ENCODE assay signal across 8 cellular contexts in genomic region chr17:7241783-7242716, GRCh38. TPM values are rescaled to one million over a fixed set of nuclear protein-coding genes. Genes with fewer than 3 reads are reported as not detected.
DNase-seq lines count a peak whose midpoint lies in the region; ATAC-seq and TF ChIP-seq lines count a peak whose summit lies in the region.

Gene GABARAP, minus strand, starts transcription at chr17:7242449. Its CDS starts 119 bp downstream, at chr17:7242330.

- H3K36me3 Mint-ChIP-seq in CD4-positive, alpha-beta T cell (ENCODE audit: low read depth), result peaks cover 74% of the 10 kb centered on the region

- H3K4me2 ChIP-seq in neural cell (ENCODE audit: low read length), result peak within 1 kb of the TSS; percentile 99

- H3K4me3 Mint-ChIP-seq in CD4-positive, alpha-beta T cell, result peak within 1 kb of the TSS; percentile 94
- peak within 1 kb of the TSS; percentile 98 to 100 for H3K4me3 Mint-ChIP-seq in stimulated activated naive CD8-positive, alpha-beta T cell treated with anti-CD3 and anti-CD28 coated beads, Interleukin-15, amount 100 ng/mL, for 72 hours

- TF ChIP-seq CTCF in CD4-positive, alpha-beta T cell (IDR thresholded peaks at IDR 0.05), result no peak
- no peak for TF ChIP-seq CTCF in fibroblast of villous mesenchyme (IDR thresholded peaks at IDR 0.05; ENCODE audit: insufficient read depth, low read depth, low read length)
- TF ChIP-seq CTCF in neural cell (IDR thresholded peaks at IDR 0.05; ENCODE audit: poor library complexity, severe bottlenecking), result peak; percentile 12

- H3K27me3 ChIP-seq in CD4-positive, alpha-beta T cell (ENCODE audit: control insufficient read depth, insufficient read depth, low read length), result no peaks in the 10 kb centered on the region
- no peaks in the 10 kb centered on the region for H3K27me3 ChIP-seq in neural cell (ENCODE audit: insufficient read depth, low read depth, low read length)

- peak; percentile 39 for ATAC-seq in CD4-positive, alpha-beta T cell (ENCODE audit: poor library complexity)
- peak; percentile 23 for ATAC-seq in GM21447 (IDR thresholded peaks at IDR 0.05; ENCODE audit: unreplicated experiment)
- peak; percentile 39 for ATAC-seq in stimulated activated naive CD8-positive, alpha-beta T cell treated with anti-CD3 and anti-CD28 coated beads, Interleukin-15, amount 100 ng/mL, for 72 hours

- H3K9me3 Mint-ChIP-seq in CD4-positive, alpha-beta T cell, result no peaks in the 10 kb centered on the region
- no peaks in the 10 kb centered on the region for H3K9me3 Mint-ChIP-seq in stimulated activated naive CD8-positive, alpha-beta T cell treated with anti-CD3 and anti-CD28 coated beads, Interleukin-15, amount 100 ng/mL, for 72 hours

- TF ChIP-seq RAD21 in neural cell (conservative IDR thresholded peaks at IDR 0.05), result peak; percentile 24

- peak within 1 kb of the TSS; percentile 99 for H3K9ac ChIP-seq in neural cell (ENCODE audit: low read length)

- no peaks in the 10 kb centered on the region for H3K9me3 ChIP-seq in CD4-positive, alpha-beta T cell (ENCODE audit: control insufficient read depth, low read length)
- no peaks in the 10 kb centered on the region for H3K9me3 ChIP-seq in neural cell (ENCODE audit: low read length)

- no peaks in the 10 kb centered on the region for H3K9me2 ChIP-seq in neural cell (ENCODE audit: insufficient read depth, low read length)

- H3K36me3 ChIP-seq in neural cell (ENCODE audit: insufficient read depth, low read length), result no peaks in the 10 kb centered on the region

- H3K4me1 Mint-ChIP-seq in CD4-positive, alpha-beta T cell (ENCODE audit: low read depth), result peaks cover 44% of the 10 kb centered on the region
- H3K4me1 Mint-ChIP-seq in stimulated activated naive CD8-positive, alpha-beta T cell treated with anti-CD3 and anti-CD28 coated beads, Interleukin-15, amount 100 ng/mL, for 72 hours, result peaks cover 56% of the 10 kb centered on the region

- peaks cover 44% of the 10 kb centered on the region for H3K79me2 ChIP-seq in neural cell (replicated peaks; ENCODE audit: insufficient read depth, low read length)

- peaks cover 3% of the 10 kb centered on the region for H3F3A ChIP-seq in neural cell (ENCODE audit: insufficient read depth, low read length, poor library complexity, severe bottlenecking)

- peaks cover 4% of the 10 kb centered on the region for H3K27me3 Mint-ChIP-seq in CD4-positive, alpha-beta T cell
- H3K27me3 Mint-ChIP-seq in stimulated activated naive CD8-positive, alpha-beta T cell treated with anti-CD3 and anti-CD28 coated beads, Interleukin-15, amount 100 ng/mL, for 72 hours, result no peaks in the 10 kb centered on the region

- CTCF ChIA-PET in CD4-positive, alpha-beta T cell (lab: Charles Lee), result interaction anchor here (0.7 to 3.8 kb wide), 8 partner anchors 10 to 196 kb away, joined by 3 to 20 read pairs (median 4); partner anchors contain the start of genes ACADVL, CTDNEP1, DLG4 and ELP5

- peak within 1 kb of the TSS; percentile 85 for H3K27ac ChIP-seq in CD4-positive, alpha-beta T cell (ENCODE audit: low read depth, low read length)
- H3K27ac ChIP-seq in neural cell (ENCODE audit: low read length), result peak within 1 kb of the TSS; percentile 99

- TF ChIP-seq EP300 in neural cell (conservative IDR thresholded peaks at IDR 0.05; ENCODE audit: poor library complexity, severe bottlenecking), result peak; percentile 51

- DNase-seq in CD4-positive, alpha-beta T cell, result peak; percentile 83 to 96 (median 92)
- peak; percentile 88 for DNase-seq in LHCN-M2 (ENCODE audit: low read depth)
- DNase-seq in SHP77 treated with DMSO at 0.1 percent for 48 hours (lab: John Stamatoyannopoulos, UW), result peak; percentile 91
- DNase-seq in activated gamma-delta T cell (lab: John Stamatoyannopoulos, UW), result peak; percentile 74
- peak; percentile 95 for DNase-seq in fibroblast of villous mesenchyme (ENCODE audit: low read depth)
- peak; percentile 91 to 92 for DNase-seq in stimulated activated naive CD8-positive, alpha-beta T cell treated with anti-CD3 and anti-CD28 coated beads, Interleukin-15, amount 100 ng/mL, for 72 hours

- intact Hi-C loops in CD4-positive, alpha-beta T cell (cut with DNase I, micrococcal nuclease), result loop anchor here (1.0 kb wide), 3 partner anchors 9 to 28 kb away; partner anchors contain the start of genes CTDNEP1 (in 1 of the 2) and ELP5 (in 1 of the 2)

- H3K4me3 ChIP-seq in fibroblast of villous mesenchyme (ENCODE audit: low read depth, low read length), result peak within 1 kb of the TSS; percentile 98
- peak within 1 kb of the TSS; percentile 75 for H3K4me3 ChIP-seq in neural cell (ENCODE audit: low read length)

- H2AFZ ChIP-seq in neural cell (ENCODE audit: low read depth, low read length), result peak within 1 kb of the TSS; percentile 35

- H3K27ac Mint-ChIP-seq in CD4-positive, alpha-beta T cell, result peak within 1 kb of the TSS; percentile 93
- H3K27ac Mint-ChIP-seq in stimulated activated naive CD8-positive, alpha-beta T cell treated with anti-CD3 and anti-CD28 coated beads, Interleukin-15, amount 100 ng/mL, for 72 hours, result peak within 1 kb of the TSS; percentile 97 to 99

- H4K20me1 ChIP-seq in neural cell (ENCODE audit: insufficient read depth), result no peaks in the 10 kb centered on the region

- POLR2A ChIA-PET in CD4-positive, alpha-beta T cell (lab: Charles Lee), result interaction anchor here (0.6 to 17.0 kb wide), 30 partner anchors 8 to 601 kb away, joined by 3 to 234 read pairs (median 4); partner anchors contain the start of genes ACADVL, ACAP1, CLDN7 and CTDNEP1

TF ChIP-seq in neural cell, 6 proteins besides CTCF, POLR2A, EP300 and RAD21:
- peak; percentile 95 for TF ChIP-seq REST (IDR thresholded peaks at IDR 0.05; ENCODE audit: borderline replicate concordance)
- no peak for TF ChIP-seq MXI1 (conservative IDR thresholded peaks at IDR 0.05; ENCODE audit: poor library complexity, severe bottlenecking)
- no peak for TF ChIP-seq EZH2 (IDR thresholded peaks at IDR 0.05; ENCODE audit: borderline replicate concordance, insufficient read depth, low read length, poor library complexity, severe bottlenecking)
- TF ChIP-seq SMC3 (conservative IDR thresholded peaks at IDR 0.05; ENCODE audit: poor library complexity), result no peak
- TF ChIP-seq POLR2AphosphoS5 (IDR thresholded peaks at IDR 0.05), result peak; percentile 92
- no peak for TF ChIP-seq TAF1 (IDR thresholded peaks at IDR 0.05; ENCODE audit: low read depth)

RNA-seq across cellular contexts. Expression of gene GABARAP, which starts in this region (rescaled TPM):
- total RNA-seq in CD4-positive, alpha-beta T cell, result 100 to 1,000 TPM; 182 to 195 TPM
- 161 and 171 TPM in 2 replicates for total RNA-seq in LHCN-M2 (2014; rRNA removed)
- polyA plus RNA-seq in LHCN-M2 (2012), result 848 TPM
- 225 and 265 TPM in 2 replicates for total RNA-seq in fibroblast of villous mesenchyme
- polyA plus RNA-seq in neural cell, result 384 and 512 TPM in 2 replicates
- polyA minus RNA-seq in neural cell, result 280 and 287 TPM in 2 replicates

Comparison
In these comparisons a context has a peak if more than half of its experiments do, and no peak if none do; other contexts are left out.
1. Peak in every context shown above with its lines: DNase-seq, ATAC-seq, H3K4me3 ChIP-seq and H3K27ac ChIP-seq.